ENCODE assay signal across 1 cellular context in the genomic region with DNA sequence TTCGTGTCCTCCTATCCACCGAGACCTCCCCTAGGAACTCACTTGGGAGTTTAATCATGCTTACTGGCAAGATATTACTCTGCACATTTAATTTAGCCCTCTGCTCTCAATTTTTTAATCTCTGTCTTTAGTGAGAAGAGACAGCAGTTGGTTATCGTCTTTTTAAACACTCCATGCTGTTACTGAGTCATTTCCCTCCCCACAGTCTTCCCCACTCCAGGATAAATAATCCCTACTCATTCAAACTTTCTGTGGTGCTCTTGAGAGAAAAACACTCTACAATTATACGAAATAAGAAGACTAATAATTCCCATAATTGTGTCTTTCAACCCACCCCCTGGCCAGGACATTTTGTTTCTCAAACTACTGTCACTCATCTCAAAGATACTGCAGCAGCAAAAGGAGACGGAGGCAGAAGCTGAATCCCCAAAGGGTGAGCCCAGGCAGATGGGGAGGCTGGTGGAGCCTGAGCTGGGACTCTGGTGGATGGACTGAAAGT.
A peak's percentile ranks its signal among the peaks of the same experiment; 100 is the strongest.
TF ChIP-seq lines count a peak whose summit lies in the region.

No MANE protein-coding gene starts in this region.

TF ChIP-seq in PFSK-1, 5 proteins besides CTCF, POLR2A, EP300 and RAD21 (continued from another document):
- TF ChIP-seq TAF1 (IDR thresholded peaks at IDR 0.05; ENCODE audit: borderline replicate concordance, insufficient read depth, low read length), result peak; percentile 58; the same call in 1 of the 2 replicates
- TF ChIP-seq FOXP2 (optimal IDR thresholded peaks at IDR 0.05; ENCODE audit: borderline replicate concordance, extremely low read depth, extremely low read length, insufficient read depth), result no peak
- peak; percentile 53; the same call in 1 of the 2 replicates for TF ChIP-seq POLR2AphosphoS5 (IDR thresholded peaks at IDR 0.05; ENCODE audit: low read depth, low read length)
TF ChIP-seq in PFSK-1: peak in this region for 4.
